ENCODE assay signal across 16 cellular contexts in the genomic region with DNA sequence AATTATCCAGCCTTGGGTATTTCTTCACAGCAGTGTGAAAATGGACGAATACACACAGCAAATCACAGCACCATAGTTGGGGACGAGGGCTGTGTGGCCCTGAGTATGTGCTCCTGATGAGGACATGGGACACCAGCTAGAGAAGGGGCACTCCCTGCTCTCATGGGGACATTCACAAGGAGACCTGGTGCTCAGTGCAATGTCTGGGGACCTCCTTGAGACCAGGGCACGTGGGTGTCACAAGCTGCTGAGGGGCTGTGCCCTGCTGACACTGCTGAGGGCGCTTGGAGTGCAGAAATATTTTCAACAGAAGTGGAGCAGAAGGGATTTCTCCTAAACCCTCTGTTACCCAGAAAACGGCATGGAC.
DNase-seq lines count a peak whose midpoint lies in the region; ATAC-seq and TF ChIP-seq lines count a peak whose summit lies in the region.
"Had no signal": no experiment of that assay in that cellular context is flagged by ENCODE, and none has a peak within 500 bp of the region (broad histone marks: within the 10 kb centered on the region; RNA-seq: fewer than 3 reads in every experiment).

No MANE protein-coding gene starts in this region.

- H2BK5ac ChIP-seq in mesenchymal stem cell (ENCODE audit: low read depth, low read length, poor library complexity, severe bottlenecking), result no peak overlapping the region

- peaks cover 20% of the 10 kb centered on the region for H3K27me3 Mint-ChIP-seq in Calu3 (ENCODE audit: unreplicated experiment)
- H3K27me3 Mint-ChIP-seq: activated naive CD4-positive, alpha-beta T cell treated with anti-CD3 and anti-CD28 coated beads, Interleukin-2, amount 50 U/mL, for 24 hours; CD4-positive, alpha-beta memory T cell had no signal

- H3K9me3 ChIP-seq in BLaER1, result peaks cover 23% of the 10 kb centered on the region
- no peaks in the 10 kb centered on the region for H3K9me3 ChIP-seq in body of pancreas
- peaks cover 4% of the 10 kb centered on the region for H3K9me3 ChIP-seq in mesenchymal stem cell (ENCODE audit: control insufficient read depth, low read length)
- peaks cover 0 to 6% (median 0%) of the 10 kb centered on the region in 8 donors for H3K9me3 ChIP-seq in spleen
- no peaks in the 10 kb centered on the region for H3K9me3 ChIP-seq in mucosa of descending colon

- H3K4ac ChIP-seq in mesenchymal stem cell (ENCODE audit: low read depth in 1 of 2, low read length in 2 of 2), result no peak overlapping the region

- no peaks in the 10 kb centered on the region for H3K27me3 ChIP-seq in BLaER1
- H3K27me3 ChIP-seq in body of pancreas, result no peaks in the 10 kb centered on the region
- H3K27me3 ChIP-seq in mesenchymal stem cell (ENCODE audit: control insufficient read depth in 1 of 2, insufficient read depth in 1 of 2, low read length in 2 of 2), result peaks cover 36 to 40% of the 10 kb centered on the region in 2 experiments
- H3K27me3 ChIP-seq in spleen (replicated peaks in 1 of 7), result no peaks in the 10 kb centered on the region

- no peaks in the 10 kb centered on the region for H3K79me1 ChIP-seq in mesenchymal stem cell (replicated peaks; ENCODE audit: low read length, poor library complexity, severe bottlenecking)

- H2BK120ac ChIP-seq in mesenchymal stem cell (ENCODE audit: low read depth, low read length), result no peak overlapping the region

- H3K27ac Mint-ChIP-seq in Calu3 (ENCODE audit: unreplicated experiment), result no peak overlapping the region
- H3K27ac Mint-ChIP-seq: activated naive CD4-positive, alpha-beta T cell treated with anti-CD3 and anti-CD28 coated beads, Interleukin-2, amount 50 U/mL, for 24 hours; CD4-positive, alpha-beta memory T cell; immature natural killer cell had no signal

- no peak overlapping the region for H3K18ac ChIP-seq in mesenchymal stem cell (ENCODE audit: low read depth in 1 of 2, low read length in 2 of 2)

- no peak overlapping the region for H3K4me3 ChIP-seq in BLaER1
- no peak overlapping the region for H3K4me3 ChIP-seq in body of pancreas
- no peak overlapping the region for H3K4me3 ChIP-seq in mesenchymal stem cell (ENCODE audit: insufficient read depth in 1 of 2, low read depth in 1 of 2, low read length in 2 of 2)
- no peak overlapping the region for H3K4me3 ChIP-seq in spleen
- no peak overlapping the region for H3K4me3 ChIP-seq in mucosa of descending colon

- CTCF ChIA-PET in Calu3 (lab: Charles Lee), result no interaction called here

- H3K4me2 ChIP-seq in BLaER1 (peak overlapping the region; percentile 86), mesenchymal stem cell (ENCODE audit: low read length, poor library complexity, severe bottlenecking) (no peak overlapping the region)

- no TSS peak for BruUV-seq in Calu3 (replicated peaks; lab: Mats Ljungman, UMichigan)

- H2BK15ac ChIP-seq in mesenchymal stem cell (ENCODE audit: low read depth, poor library complexity, severe bottlenecking), result no peak overlapping the region

- no peak overlapping the region for H2AFZ ChIP-seq in mesenchymal stem cell (ENCODE audit: low read depth, low read length)

- H3K4me1 ChIP-seq in BLaER1 (peaks cover 74% of the 10 kb centered on the region), body of pancreas (peaks cover 39% of the 10 kb centered on the region), mesenchymal stem cell (ENCODE audit: control insufficient read depth, insufficient read depth, low read depth, low read length) (peaks cover 28% of the 10 kb centered on the region), spleen (peaks cover 0 to 5% (median 0%) of the 10 kb centered on the region in 6 donors), mucosa of descending colon (ENCODE audit: low read depth) (no peaks in the 10 kb centered on the region)

- H3K36me3 ChIP-seq in BLaER1 (no peaks in the 10 kb centered on the region), body of pancreas (replicated peaks in 1 of 2; ENCODE audit: insufficient read depth in 1 of 2, low read depth in 2 of 2) (no peaks in the 10 kb centered on the region), mesenchymal stem cell (ENCODE audit: control insufficient read depth in 1 of 2, insufficient read depth in 2 of 2, low read depth in 1 of 2, low read length in 2 of 2) (peaks cover 0 to 3% of the 10 kb centered on the region in 2 experiments), spleen (no peaks in the 10 kb centered on the region), mucosa of descending colon (ENCODE audit: low read depth) (no peaks in the 10 kb centered on the region)

- ATAC-seq in body of pancreas, result no peak
- ATAC-seq in GM19467 (IDR thresholded peaks at IDR 0.05; ENCODE audit: unreplicated experiment), result no peak
- no peak for ATAC-seq in mucosa of descending colon

- H4K20me1 ChIP-seq in BLaER1, result peaks cover 5% of the 10 kb centered on the region; the same call in 1 of the 2 replicates

- no peak overlapping the region for H3K23ac ChIP-seq in mesenchymal stem cell (ENCODE audit: low read length in 2 of 2)

- H3K4me3 Mint-ChIP-seq in Calu3 (ENCODE audit: low read depth, unreplicated experiment), result no peak overlapping the region
- H3K4me3 Mint-ChIP-seq: activated naive CD4-positive, alpha-beta T cell treated with anti-CD3 and anti-CD28 coated beads, Interleukin-2, amount 50 U/mL, for 24 hours; CD4-positive, alpha-beta memory T cell; immature natural killer cell had no signal

- no peaks in the 10 kb centered on the region for H3K36me3 Mint-ChIP-seq in Calu3 (ENCODE audit: insufficient read depth, unreplicated experiment)
- H3K36me3 Mint-ChIP-seq: activated naive CD4-positive, alpha-beta T cell treated with anti-CD3 and anti-CD28 coated beads, Interleukin-2, amount 50 U/mL, for 24 hours; CD4-positive, alpha-beta memory T cell; immature natural killer cell had no signal

- WGBS in body of pancreas, 2 donors, result 63 to 66% methylated on average over 5 of the region's 5 CpGs
- 68% methylated on average over 5 of the region's 5 CpGs for WGBS in mesenchymal stem cell
- WGBS in spleen, 5 donors, result 54 to 77% (median 64%) methylated on average over 5 of the region's 5 CpGs

- H3K9ac ChIP-seq in BLaER1, result no peak overlapping the region
- H3K9ac ChIP-seq in mesenchymal stem cell (ENCODE audit: low read length), result peak overlapping the region; percentile 80

- H3K14ac ChIP-seq in mesenchymal stem cell (ENCODE audit: low read length in 2 of 2), result no peak overlapping the region

- no peak overlapping the region for H4K91ac ChIP-seq in mesenchymal stem cell (ENCODE audit: low read length)

- no peak for TF ChIP-seq CTCF in body of pancreas (IDR thresholded peaks at IDR 0.05)
- TF ChIP-seq CTCF in spleen (IDR thresholded peaks at IDR 0.05 in 8 of 11, conservative IDR thresholded peaks at IDR 0.05 in 3 of 11), result no peak
- TF ChIP-seq CTCF in Calu3 (IDR thresholded peaks at IDR 0.05; ENCODE audit: unreplicated experiment), result no peak
- TF ChIP-seq CTCF in mucosa of descending colon (IDR thresholded peaks at IDR 0.05), result no peak

- DNase-seq in body of pancreas (no peak), mesenchymal stem cell (no peak), spleen (peak; percentile 27), Calu3 (no peak), mucosa of descending colon (no peak)
- DNase-seq in stimulated activated CD4-positive, alpha-beta T cell treated with anti-CD3 and anti-CD28 coated beads, Interleukin-15, amount 100 ng/mL, for 24 hours, result no peak
- DNase-seq: CD4-positive, alpha-beta memory T cell; cerebellar nuclear complex; GOT3; immature natural killer cell; NCI-H187 treated with DMSO at 0.1 percent for 48 hours; NCI-H524; T1000 had no signal

- no peaks in the 10 kb centered on the region for H3K9me3 Mint-ChIP-seq in Calu3 (ENCODE audit: low read depth, unreplicated experiment)
- H3K9me3 Mint-ChIP-seq: activated naive CD4-positive, alpha-beta T cell treated with anti-CD3 and anti-CD28 coated beads, Interleukin-2, amount 50 U/mL, for 24 hours; CD4-positive, alpha-beta memory T cell; immature natural killer cell had no signal

- no peak overlapping the region for H4K8ac ChIP-seq in mesenchymal stem cell (ENCODE audit: low read length)

- no peak overlapping the region for H2BK12ac ChIP-seq in mesenchymal stem cell (ENCODE audit: low read length in 2 of 2)

- intact Hi-C loops in body of pancreas (cut with DNase I) (no loop called here), spleen (cut with DNase I; ENCODE audit: low total_unique reads) (no loop called here), Calu3 (cut with micrococcal nuclease; ENCODE audit: unreplicated experiment) (no loop called here), mucosa of descending colon (cut with DNase I, micrococcal nuclease) (no loop called here)

- TF ChIP-seq POLR2A in body of pancreas (IDR thresholded peaks at IDR 0.05) (no peak), spleen (IDR thresholded peaks at IDR 0.05) (no peak)

- H3K4me1 Mint-ChIP-seq in Calu3 (ENCODE audit: low read depth, unreplicated experiment), result peaks cover 14% of the 10 kb centered on the region
- H3K4me1 Mint-ChIP-seq: activated naive CD4-positive, alpha-beta T cell treated with anti-CD3 and anti-CD28 coated beads, Interleukin-2, amount 50 U/mL, for 24 hours; CD4-positive, alpha-beta memory T cell; immature natural killer cell had no signal

- H3K27ac ChIP-seq in BLaER1, result no peak overlapping the region
- H3K27ac ChIP-seq in body of pancreas, result peak overlapping the region in 3 of 4 donors; percentile 40 to 77 (median 41)
- H3K27ac ChIP-seq in mesenchymal stem cell (ENCODE audit: low read length, poor library complexity, severe bottlenecking), result no peak overlapping the region
- H3K27ac ChIP-seq in spleen, result peak overlapping the region in 7 of 8 donors; percentile 52 to 74 (median 69)

- no peak overlapping the region for H2AK5ac ChIP-seq in mesenchymal stem cell (ENCODE audit: low read length, severe bottlenecking)

Comparison
In these comparisons a context has a peak if more than half of its experiments do, and no peak if none do; other contexts are left out.
1. H3K27ac ChIP-seq: peak in body of pancreas (3 of 4) and spleen (7 of 8); none in BLaER1 (single experiment) and mesenchymal stem cell (single experiment).